22 cellular contexts compared by ENCODE assay signal in genomic region chr1:188904201-188904600, GRCh38.
DNase-seq lines count a peak whose midpoint lies in the region; ATAC-seq, FAIRE-seq and TF ChIP-seq lines count a peak whose summit lies in the region.
"Had no signal": no experiment of that assay in that cellular context is flagged by ENCODE, and none has a peak within 500 bp of the region (broad histone marks: within the 10 kb centered on the region; RNA-seq: fewer than 3 reads in every experiment).

No MANE protein-coding gene starts in this region.

- CTCF ChIA-PET in WTC11 (lab: Charles Lee), result no interaction called here

- peak overlapping the region; percentile 41; the same call in 1 of the 2 replicates for H3K27ac Mint-ChIP-seq in WTC11
- H3K27ac Mint-ChIP-seq: activated naive CD8-positive, alpha-beta T cell treated with anti-CD3 and anti-CD28 coated beads for 36 hours; activated T-helper 1 cell treated with anti-CD3 and anti-CD28 coated beads, Interleukin-12 subunit alpha, Interleukin-12 subunit beta, Interleukin-2, Interleukin-4 antibody, amounts not matched to agents 30 ng/mL and 10 ng/mL and 1 ng/mL, durations not matched to agents 14 hours and 24 hours and 36 hours; CD4-positive, alpha-beta T cell; dendritic cell treated with granulocyte-macrophage colony-stimulating factor and Interleukin-4, amounts not matched to agents 40 ng/mL and 50 ng/mL, for 4 days; HFFc6; neural progenitor cell; T-helper 2 cell treated with Interferon-gamma antibody and Interleukin-4, amounts not matched to agents 5 μg/mL and 100 μg/mL, for 36 hours had no signal

- TF ChIP-seq CTCF in D721Med (IDR thresholded peaks at IDR 0.05; ENCODE audit: insufficient read depth, missing control alignments), result no peak
- TF ChIP-seq CTCF in WTC11 (IDR thresholded peaks at IDR 0.05), result no peak
- no peak for TF ChIP-seq CTCF in left lung (IDR thresholded peaks at IDR 0.05)

- H3K27ac ChIP-seq in left lung, result no peak overlapping the region
- H3K27ac ChIP-seq: neural progenitor cell, SJCRH30, suprapubic skin had no signal

- H3K9me3 Mint-ChIP-seq in WTC11, result 0 out of 2 replicates have a peak, but pooled peaks cover 5% of the 10 kb centered on the region
- H3K9me3 Mint-ChIP-seq: neural progenitor cell had no signal

- peaks cover 8% of the 10 kb centered on the region for H3K4me1 Mint-ChIP-seq in WTC11
- H3K4me1 Mint-ChIP-seq: activated naive CD8-positive, alpha-beta T cell treated with anti-CD3 and anti-CD28 coated beads for 36 hours had no signal

- POLR2A ChIA-PET in WTC11 (lab: Charles Lee), result no interaction called here

- no peak overlapping the region for H3K4me3 Mint-ChIP-seq in WTC11
- H3K4me3 Mint-ChIP-seq: activated naive CD8-positive, alpha-beta T cell treated with anti-CD3 and anti-CD28 coated beads for 36 hours; activated T-helper 1 cell treated with anti-CD3 and anti-CD28 coated beads, Interleukin-12 subunit alpha, Interleukin-12 subunit beta, Interleukin-2, Interleukin-4 antibody, amounts not matched to agents 30 ng/mL and 10 ng/mL and 1 ng/mL, durations not matched to agents 14 hours and 24 hours and 36 hours; CD4-positive, alpha-beta T cell; dendritic cell treated with granulocyte-macrophage colony-stimulating factor and Interleukin-4, amounts not matched to agents 40 ng/mL and 50 ng/mL, for 4 days; HFFc6; neural progenitor cell; T-helper 2 cell treated with Interferon-gamma antibody and Interleukin-4, amounts not matched to agents 5 μg/mL and 100 μg/mL, for 36 hours had no signal

- intact Hi-C loops in left lung (cut with DNase I), result no loop called here
- intact Hi-C loops in left ventricle myocardium superior (cut with micrococcal nuclease), result no loop called here

- peaks cover 0 to 1% of the 10 kb centered on the region in 2 donors for H3K9me3 ChIP-seq in left lung
- H3K9me3 ChIP-seq: mucosa of descending colon, SJCRH30, suprapubic skin had no signal

- no peaks in the 10 kb centered on the region for H3K27me3 Mint-ChIP-seq in WTC11 (ENCODE audit: low read depth)
- H3K27me3 Mint-ChIP-seq: activated naive CD8-positive, alpha-beta T cell treated with anti-CD3 and anti-CD28 coated beads for 36 hours; CD4-positive, alpha-beta T cell; dendritic cell treated with granulocyte-macrophage colony-stimulating factor and Interleukin-4, amounts not matched to agents 40 ng/mL and 50 ng/mL, for 4 days had no signal

- no peaks in the 10 kb centered on the region for H3K36me3 ChIP-seq in left lung
- H3K36me3 ChIP-seq: neural progenitor cell, SJCRH30, suprapubic skin had no signal

- no peaks in the 10 kb centered on the region for H3K4me1 ChIP-seq in left lung
- H3K4me1 ChIP-seq: neural progenitor cell, SJCRH30, suprapubic skin had no signal

- H3K36me3 Mint-ChIP-seq in WTC11, result no peaks in the 10 kb centered on the region
- H3K36me3 Mint-ChIP-seq: activated naive CD8-positive, alpha-beta T cell treated with anti-CD3 and anti-CD28 coated beads for 36 hours; neural progenitor cell had no signal

- H3K27me3 ChIP-seq in left lung, result no peaks in the 10 kb centered on the region
- H3K27me3 ChIP-seq: neural progenitor cell, SJCRH30, suprapubic skin had no signal

- FAIRE-seq in D721Med (lab: Jason Lieb, UNC), result peak; percentile 79

- no peak overlapping the region for H3K4me3 ChIP-seq in left lung
- H3K4me3 ChIP-seq: mucosa of descending colon, neural progenitor cell, SJCRH30, suprapubic skin had no signal

- DNase-seq in D721Med (ENCODE audit: insufficient read length, low spot score) (no peak), M059J (ENCODE audit: low read depth) (peak; percentile 20), WTC11 (ENCODE audit: low spot score) (no peak), left lung (no peak), inferior parietal cortex (ENCODE audit: extremely low spot score) (no peak), left ventricle myocardium superior (no peak)
- DNase-seq: activated naive CD8-positive, alpha-beta T cell treated with anti-CD3 and anti-CD28 coated beads for 36 hours; CD4-positive, alpha-beta T cell; DMS79; erythroblast; HFFc6; left colon; mucosa of descending colon; NCI-H748 treated with DMSO at 0.1 percent for 48 hours; SJCRH30 had no signal

- ATAC-seq in WTC11, result no peak
- ATAC-seq in left lung, result peak; percentile 24
- no peak for ATAC-seq in HG02852 (IDR thresholded peaks at IDR 0.05; ENCODE audit: unreplicated experiment)
- no peak for ATAC-seq in HG03095 (IDR thresholded peaks at IDR 0.05; ENCODE audit: unreplicated experiment)
- ATAC-seq in left ventricle myocardium superior, result no peak
- ATAC-seq: left colon, mucosa of descending colon had no signal

TF ChIP-seq in WTC11, 78 proteins besides CTCF, POLR2A, EP300 and RAD21:
- no peak for TF ChIP-seq ZMAT4 (CRISPR knock-in tag; IDR thresholded peaks at IDR 0.05)
- no peak for TF ChIP-seq ELF4 (CRISPR knock-in tag; IDR thresholded peaks at IDR 0.05; ENCODE audit: low read depth)
- TF ChIP-seq ZNF671 (CRISPR knock-in tag; IDR thresholded peaks at IDR 0.05), result no peak
- TF ChIP-seq NR2C2 (CRISPR knock-in tag; IDR thresholded peaks at IDR 0.05), result no peak
- no peak for TF ChIP-seq RELA (CRISPR knock-in tag; IDR thresholded peaks at IDR 0.05; ENCODE audit: borderline replicate concordance)
- TF ChIP-seq MAX (CRISPR knock-in tag; IDR thresholded peaks at IDR 0.05), result no peak
- no peak for TF ChIP-seq FOXP1 (CRISPR knock-in tag; IDR thresholded peaks at IDR 0.05; ENCODE audit: borderline replicate concordance)
- no peak for TF ChIP-seq ZNF532 (CRISPR knock-in tag; IDR thresholded peaks at IDR 0.05; ENCODE audit: borderline replicate concordance)
- no peak for TF ChIP-seq ESRRA (CRISPR knock-in tag; IDR thresholded peaks at IDR 0.05; ENCODE audit: borderline replicate concordance)
- no peak for TF ChIP-seq IRF1 (CRISPR knock-in tag; IDR thresholded peaks at IDR 0.05)
- TF ChIP-seq SMAD4 (CRISPR knock-in tag; IDR thresholded peaks at IDR 0.05), result no peak
